ENCODE assay signal across 15 cellular contexts in the genomic region with DNA sequence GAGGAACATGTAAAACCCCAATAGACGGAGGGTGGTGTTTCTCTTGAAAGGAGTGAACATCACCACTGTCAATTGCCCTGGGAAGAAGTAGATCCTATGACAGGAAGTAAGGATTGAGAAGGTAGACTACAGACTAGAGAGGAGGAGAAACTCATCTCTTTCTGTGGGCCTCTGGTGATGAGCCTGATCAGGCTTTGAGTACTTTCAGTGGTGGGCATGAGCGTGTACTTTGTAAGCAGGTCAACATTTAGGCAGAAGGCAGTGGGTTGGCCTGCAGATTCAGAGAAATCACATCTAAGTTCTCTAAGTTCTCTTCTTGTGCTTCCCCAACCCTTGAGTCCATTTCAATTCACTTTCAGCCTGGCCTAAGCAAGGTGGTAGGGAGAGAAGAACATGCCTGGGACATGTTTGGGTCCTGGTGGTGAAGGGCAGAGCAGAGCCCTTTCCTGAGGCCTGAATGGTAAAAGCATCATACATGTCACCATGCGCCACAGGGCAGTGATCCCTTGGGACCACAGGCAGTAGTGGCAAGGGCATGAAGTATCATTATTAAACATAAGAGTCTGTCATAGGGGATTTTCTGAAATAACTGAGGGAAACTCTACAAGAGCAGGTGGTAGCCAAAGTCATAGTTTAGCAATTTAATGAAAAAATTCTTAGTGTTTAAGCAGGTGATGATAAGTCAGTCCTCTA. TPM values are rescaled to one million over a fixed set of nuclear protein-coding genes. Genes with fewer than 3 reads are reported as not detected.
DNase-seq lines count a peak whose midpoint lies in the region; ATAC-seq and TF ChIP-seq lines count a peak whose summit lies in the region.
"Had no signal": no experiment of that assay in that cellular context is flagged by ENCODE, and none has a peak within 500 bp of the region (broad histone marks: within the 10 kb centered on the region; RNA-seq: fewer than 3 reads in every experiment).

No MANE protein-coding gene starts in this region.

- TF ChIP-seq CTCF in right atrium auricular region (IDR thresholded peaks at IDR 0.05) (no peak), heart right ventricle (IDR thresholded peaks at IDR 0.05) (no peak)

- H3K9me3 Mint-ChIP-seq in stimulated activated naive CD8-positive, alpha-beta T cell treated with anti-CD3 and anti-CD28 coated beads, Interleukin-15, Interleukin-2, amounts not matched to agents 100 ng/mL and 50 ng/mL, for 24 hours: no peaks in the 10 kb centered on the region

- no peaks in the 10 kb centered on the region for H3K4me1 Mint-ChIP-seq in stimulated activated naive CD8-positive, alpha-beta T cell treated with anti-CD3 and anti-CD28 coated beads, Interleukin-15, Interleukin-2, amounts not matched to agents 100 ng/mL and 50 ng/mL, for 24 hours (ENCODE audit: low read depth)

- no peaks in the 10 kb centered on the region for H3K27me3 ChIP-seq in right atrium auricular region
- no peaks in the 10 kb centered on the region for H3K27me3 ChIP-seq in heart right ventricle
- H3K27me3 ChIP-seq in HAP-1 (ENCODE audit: low read depth): no peaks in the 10 kb centered on the region
- H3K27me3 ChIP-seq: suprapubic skin had no signal

- H3K36me3 ChIP-seq in right atrium auricular region: peaks cover 70% of the 10 kb centered on the region
- no peaks in the 10 kb centered on the region for H3K36me3 ChIP-seq in heart right ventricle
- H3K36me3 ChIP-seq in HAP-1 (replicated peaks): no peaks in the 10 kb centered on the region
- H3K36me3 ChIP-seq: suprapubic skin had no signal

- H3K27ac ChIP-seq in right atrium auricular region (peak overlapping the region; percentile 37 to 55), heart right ventricle (no peak overlapping the region)
- H3K27ac ChIP-seq: parathyroid adenoma, suprapubic skin had no signal

- WGBS in heart right ventricle, 2 donors: 93 to 98% methylated on average over 3 of the region's 3 CpGs

- peak overlapping the region; percentile 78 for H3K27ac Mint-ChIP-seq in stimulated activated naive CD8-positive, alpha-beta T cell treated with anti-CD3 and anti-CD28 coated beads, Interleukin-15, Interleukin-2, amounts not matched to agents 100 ng/mL and 50 ng/mL, for 24 hours

- ATAC-seq in heart right ventricle (no peak), GM21576 (IDR thresholded peaks at IDR 0.05; ENCODE audit: unreplicated experiment) (peak; percentile 65), HG03432 (IDR thresholded peaks at IDR 0.05; ENCODE audit: unreplicated experiment) (peak; percentile 93)

- H3K9me3 ChIP-seq in right atrium auricular region (no peaks in the 10 kb centered on the region), heart right ventricle (peaks cover 0 to 9% (median 0%) of the 10 kb centered on the region in 11 donors), HAP-1 (no peaks in the 10 kb centered on the region)
- H3K9me3 ChIP-seq: suprapubic skin had no signal

- no peak overlapping the region for H3K4me3 Mint-ChIP-seq in stimulated activated naive CD8-positive, alpha-beta T cell treated with anti-CD3 and anti-CD28 coated beads, Interleukin-15, Interleukin-2, amounts not matched to agents 100 ng/mL and 50 ng/mL, for 24 hours

- DNase-seq in right atrium auricular region (ENCODE audit: low spot score) (no peak), heart right ventricle (no peak), ecto neural progenitor cell (ENCODE audit: low spot score) (no peak), amniotic stem cell (lab: John Stamatoyannopoulos, UW) (no peak), HAP-1 (ENCODE audit: low spot score in 2 of 2) (no peak)
- DNase-seq: activated T-cell treated with anti-CD3 and anti-CD28 coated beads, Interleukin-2, amount 50 U/mL, for 48 hours; DMS79; mesenchymal stem cell; NCI-H446; stimulated activated CD4-positive, alpha-beta T cell treated with anti-CD3 and anti-CD28 coated beads, Interleukin-4, amount 100 ng/mL, for 4 hours had no signal

- no peaks in the 10 kb centered on the region for H3K36me3 Mint-ChIP-seq in stimulated activated naive CD8-positive, alpha-beta T cell treated with anti-CD3 and anti-CD28 coated beads, Interleukin-15, Interleukin-2, amounts not matched to agents 100 ng/mL and 50 ng/mL, for 24 hours (ENCODE audit: low read depth)

- H3K4me1 ChIP-seq in right atrium auricular region (peaks cover 0 to 11% of the 10 kb centered on the region in 2 donors), heart right ventricle (peaks cover 0 to 6% (median 0%) of the 10 kb centered on the region in 9 donors), HAP-1 (no peaks in the 10 kb centered on the region)
- H3K4me1 ChIP-seq: parathyroid adenoma, suprapubic skin had no signal

- intact Hi-C loops in heart right ventricle (cut with DNase I): no loop called here

- H3K4me3 ChIP-seq in right atrium auricular region (no peak overlapping the region), heart right ventricle (no peak overlapping the region), HAP-1 (no peak overlapping the region)
- H3K4me3 ChIP-seq: suprapubic skin had no signal

- in situ Hi-C loops in HAP-1 (cut with MboI; ENCODE audit: low sequenced_read_pairs): no loop called here

- no peaks in the 10 kb centered on the region for H3K27me3 Mint-ChIP-seq in stimulated activated naive CD8-positive, alpha-beta T cell treated with anti-CD3 and anti-CD28 coated beads, Interleukin-15, Interleukin-2, amounts not matched to agents 100 ng/mL and 50 ng/mL, for 24 hours

RNA-seq across cellular contexts. Expression of a gene that starts 56.4 kb away (rescaled TPM):
- total RNA-seq in right atrium auricular region: 1,000 to 10,000 TPM; 3,842 to 8,672 TPM
- total RNA-seq in heart right ventricle: 1,000 to 10,000 TPM; 1,390 to 8,287 (median 4,440) TPM
- polyA plus RNA-seq in heart right ventricle: 1,000 to 10,000 TPM; 2,052 to 6,963 TPM

Comparison
In these comparisons a context has a peak if more than half of its experiments do, and no peak if none do; other contexts are left out.
1. H3K27ac ChIP-seq: peak in right atrium auricular region (2 of 2); none in heart right ventricle (0 of 10).
2. ATAC-seq: peak in GM21576 (single experiment) and HG03432 (single experiment); none in heart right ventricle (0 of 8).